In genomic region chr2:179580378-179581146, GRCh38 we compare ENCODE assay signal across 1 cellular context.
TF ChIP-seq lines count a peak whose summit lies in the region.

No MANE protein-coding gene starts in this region.

TF ChIP-seq in HepG2, 621 proteins besides CTCF, POLR2A, EP300 and RAD21 (continued from another document and continues in another):
- TF ChIP-seq AHR (CRISPR knock-in tag; IDR thresholded peaks at IDR 0.05): no peak
- TF ChIP-seq GABPB1 (CRISPR knock-in tag; IDR thresholded peaks at IDR 0.05): no peak
- no peak for TF ChIP-seq IKZF1 (IDR thresholded peaks at IDR 0.05)
- TF ChIP-seq ARID3A (IDR thresholded peaks at IDR 0.05; ENCODE audit: low read depth, low read length): peak; percentile 27; the same call in 1 of the 2 replicates
- no peak for TF ChIP-seq ZSCAN12 (CRISPR knock-in tag; IDR thresholded peaks at IDR 0.05)
- TF ChIP-seq ZSCAN22 (CRISPR knock-in tag; IDR thresholded peaks at IDR 0.05): no peak
- peak; percentile 86 for TF ChIP-seq BCL6 (CRISPR knock-in tag; IDR thresholded peaks at IDR 0.05)
- no peak; the same call in 1 of the 2 replicates for TF ChIP-seq PATZ1 (CRISPR knock-in tag; IDR thresholded peaks at IDR 0.05)
- TF ChIP-seq TRAFD1 (CRISPR knock-in tag; IDR thresholded peaks at IDR 0.05; ENCODE audit: borderline replicate concordance): no peak
- no peak for TF ChIP-seq HDAC6 (IDR thresholded peaks at IDR 0.05; ENCODE audit: low read depth, low read length)
- TF ChIP-seq SP4 (CRISPR knock-in tag; IDR thresholded peaks at IDR 0.05): no peak
- peak; percentile 49; the same call in 1 of the 2 replicates for TF ChIP-seq HDAC2 (CRISPR knock-in tag; IDR thresholded peaks at IDR 0.05)
- no peak for TF ChIP-seq NFIB (CRISPR knock-in tag; IDR thresholded peaks at IDR 0.05; ENCODE audit: borderline replicate concordance)
- TF ChIP-seq ETV5 (CRISPR knock-in tag; IDR thresholded peaks at IDR 0.05; ENCODE audit: borderline replicate concordance): no peak
- TF ChIP-seq CEBPZ (IDR thresholded peaks at IDR 0.05; ENCODE audit: low read length): no peak
- TF ChIP-seq FOSL2 (CRISPR knock-in tag; IDR thresholded peaks at IDR 0.05): no peak; the same call in 1 of the 2 replicates
- TF ChIP-seq ZNF205 (CRISPR knock-in tag; IDR thresholded peaks at IDR 0.05): peak; percentile 57; the same call in 1 of the 2 replicates
- TF ChIP-seq FOXM1 (CRISPR knock-in tag; IDR thresholded peaks at IDR 0.05): no peak
- TF ChIP-seq ZNF780A (CRISPR knock-in tag; IDR thresholded peaks at IDR 0.05): no peak
- TF ChIP-seq ZFP36 (IDR thresholded peaks at IDR 0.05; ENCODE audit: borderline replicate concordance, low read depth, low read length, partially characterized antibody): no peak
- TF ChIP-seq GABPA (IDR thresholded peaks at IDR 0.05; ENCODE audit: low read depth, low read length): no peak
- TF ChIP-seq GABPA (CRISPR knock-in tag; IDR thresholded peaks at IDR 0.05; ENCODE audit: low read depth): no peak
- no peak for TF ChIP-seq CC2D1A (CRISPR knock-in tag; IDR thresholded peaks at IDR 0.05)
- no peak for TF ChIP-seq ATF6 (CRISPR knock-in tag; conservative IDR thresholded peaks at IDR 0.05)
- no peak for TF ChIP-seq SMAD1 (CRISPR knock-in tag; IDR thresholded peaks at IDR 0.05; ENCODE audit: borderline replicate concordance, low read depth)
- TF ChIP-seq ZNF136 (CRISPR knock-in tag; IDR thresholded peaks at IDR 0.05; ENCODE audit: low read depth): no peak
- no peak for TF ChIP-seq FOXA1 (IDR thresholded peaks at IDR 0.05)
- no peak for TF ChIP-seq FOXA1 (CRISPR knock-in tag; IDR thresholded peaks at IDR 0.05)
- peak; percentile 58; the same call in 1 of the 2 replicates for TF ChIP-seq PHF21A (CRISPR knock-in tag; IDR thresholded peaks at IDR 0.05)
- no peak for TF ChIP-seq ZBTB7A (CRISPR knock-in tag; IDR thresholded peaks at IDR 0.05)
- no peak for TF ChIP-seq NFKBIZ (CRISPR knock-in tag; IDR thresholded peaks at IDR 0.05)
- TF ChIP-seq ZNF891 (CRISPR knock-in tag; IDR thresholded peaks at IDR 0.05): no peak
- no peak for TF ChIP-seq SNAPC2 (CRISPR knock-in tag; IDR thresholded peaks at IDR 0.05)
- no peak for TF ChIP-seq ZNF460 (CRISPR knock-in tag; IDR thresholded peaks at IDR 0.05; ENCODE audit: borderline replicate concordance)
- no peak for TF ChIP-seq ZNF543 (CRISPR knock-in tag; IDR thresholded peaks at IDR 0.05)
- TF ChIP-seq ZNF746 (CRISPR knock-in tag; IDR thresholded peaks at IDR 0.05): no peak
- no peak; the same call in 1 of the 2 replicates for TF ChIP-seq ERF (CRISPR knock-in tag; IDR thresholded peaks at IDR 0.05)
- no peak for TF ChIP-seq TCF7 (IDR thresholded peaks at IDR 0.05; ENCODE audit: low read depth)
- TF ChIP-seq HMG20A (CRISPR knock-in tag; IDR thresholded peaks at IDR 0.05; ENCODE audit: borderline replicate concordance): peak; percentile 74
- peak; percentile 50; the same call in 1 of the 2 replicates for TF ChIP-seq YEATS4 (CRISPR knock-in tag; IDR thresholded peaks at IDR 0.05; ENCODE audit: borderline replicate concordance)
- no peak for TF ChIP-seq JARID2 (CRISPR knock-in tag; IDR thresholded peaks at IDR 0.05; ENCODE audit: insufficient replicate concordance)
- TF ChIP-seq SIX1 (CRISPR knock-in tag; IDR thresholded peaks at IDR 0.05; ENCODE audit: borderline replicate concordance): peak; percentile 42; the same call in 1 of the 2 replicates
- no peak for TF ChIP-seq HINFP (CRISPR knock-in tag; IDR thresholded peaks at IDR 0.05; ENCODE audit: low read depth)
- TF ChIP-seq DNMT3B (CRISPR knock-in tag; conservative IDR thresholded peaks at IDR 0.05): no peak
- no peak for TF ChIP-seq ARID4A (CRISPR knock-in tag; IDR thresholded peaks at IDR 0.05; ENCODE audit: borderline replicate concordance)
- TF ChIP-seq ZNF597 (CRISPR knock-in tag; IDR thresholded peaks at IDR 0.05): no peak
- TF ChIP-seq RARA (CRISPR knock-in tag; IDR thresholded peaks at IDR 0.05): peak; percentile 65
